ENCODE assay signal across 20 cellular contexts in the genomic region with DNA sequence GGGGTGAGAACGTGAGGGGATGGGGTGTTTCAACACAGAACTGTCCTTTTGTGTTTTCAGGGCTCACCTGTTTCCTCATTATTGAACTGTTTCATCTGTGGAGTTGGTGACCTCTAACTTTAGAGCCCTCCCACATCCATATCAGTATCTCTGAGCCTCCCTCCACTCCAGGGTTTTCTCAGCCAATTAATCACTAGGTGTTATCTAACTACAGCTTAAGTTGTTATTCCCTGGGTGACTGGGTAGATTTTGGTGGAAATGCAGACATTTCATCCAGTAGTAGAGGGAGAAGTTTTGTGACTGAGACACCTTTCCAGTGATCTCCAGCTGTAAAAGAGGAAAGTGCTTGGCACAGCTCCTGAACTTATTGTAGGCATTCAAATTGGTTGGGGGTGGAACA. TPM values are rescaled to one million over a fixed set of nuclear protein-coding genes. Genes with fewer than 3 reads are reported as not detected.
DNase-seq lines count a peak whose midpoint lies in the region; ATAC-seq and TF ChIP-seq lines count a peak whose summit lies in the region.
"Had no signal": no experiment of that assay in that cellular context is flagged by ENCODE, and none has a peak within 500 bp of the region (broad histone marks: within the 10 kb centered on the region; RNA-seq: fewer than 3 reads in every experiment).

No MANE protein-coding gene starts in this region.

- H3K36me3 ChIP-seq in esophagus squamous epithelium, result peaks cover 0 to 42% (median 0%) of the 10 kb centered on the region in 3 donors

- no peaks in the 10 kb centered on the region for H3K27me3 ChIP-seq in esophagus squamous epithelium

- no peaks in the 10 kb centered on the region for H3K9me3 Mint-ChIP-seq in activated naive CD4-positive, alpha-beta T cell treated with anti-CD3 and anti-CD28 coated beads for 36 hours
- no peaks in the 10 kb centered on the region for H3K9me3 Mint-ChIP-seq in T-cell
- no peaks in the 10 kb centered on the region for H3K9me3 Mint-ChIP-seq in activated naive CD8-positive, alpha-beta T cell treated with anti-CD3 and anti-CD28 coated beads, Interleukin-2, amount 10 ng/mL, durations not matched to agents 7 days and 5 days
- H3K9me3 Mint-ChIP-seq in stimulated activated effector memory CD8-positive, alpha-beta T cell treated with anti-CD3 and anti-CD28 coated beads, Interleukin-12 subunit alpha, Interleukin-12 subunit beta, amount 100 ng/mL, for 72 hours, result no peaks in the 10 kb centered on the region

- H3K27me3 Mint-ChIP-seq in activated naive CD4-positive, alpha-beta T cell treated with anti-CD3 and anti-CD28 coated beads for 36 hours (ENCODE audit: low read depth), result no peaks in the 10 kb centered on the region
- no peaks in the 10 kb centered on the region for H3K27me3 Mint-ChIP-seq in T-cell
- H3K27me3 Mint-ChIP-seq in activated naive CD8-positive, alpha-beta T cell treated with anti-CD3 and anti-CD28 coated beads, Interleukin-2, amount 10 ng/mL, durations not matched to agents 7 days and 5 days, result no peaks in the 10 kb centered on the region

- ATAC-seq in T-cell (replicated peaks in 1 of 4), result no peak
- no peak for ATAC-seq in activated naive CD8-positive, alpha-beta T cell treated with anti-CD3 and anti-CD28 coated beads, Interleukin-2, amount 10 ng/mL, durations not matched to agents 7 days and 5 days (ENCODE audit: low read depth)
- ATAC-seq in stimulated activated effector memory CD8-positive, alpha-beta T cell treated with anti-CD3 and anti-CD28 coated beads, Interleukin-12 subunit alpha, Interleukin-12 subunit beta, amount 100 ng/mL, for 72 hours, result no peak
- ATAC-seq: PC-3 had no signal

- no peak for TF ChIP-seq POLR2A in esophagus squamous epithelium (IDR thresholded peaks at IDR 0.05)

- in situ Hi-C loops in KBM-7 (cut with MboI; ENCODE audit: low pct_unique_long_range_greater_than_20kb, low sequenced_read_pairs), result no loop called here

- DNase-seq in activated naive CD4-positive, alpha-beta T cell treated with anti-CD3 and anti-CD28 coated beads for 36 hours, result no peak
- DNase-seq in activated naive CD4-positive, alpha-beta T cell (lab: John Stamatoyannopoulos, UW), result no peak
- DNase-seq in T-cell (no peak), KBM-7 (no peak), esophagus squamous epithelium (lab: John Stamatoyannopoulos, UW) (no peak)
- no peak for DNase-seq in activated naive CD8-positive, alpha-beta T cell treated with anti-CD3 and anti-CD28 coated beads, Interleukin-2, amount 10 ng/mL, durations not matched to agents 7 days and 5 days
- no peak for DNase-seq in stimulated activated effector memory CD8-positive, alpha-beta T cell treated with anti-CD3 and anti-CD28 coated beads, Interleukin-12 subunit alpha, Interleukin-12 subunit beta, amount 100 ng/mL, for 72 hours (ENCODE audit: low spot score in 2 of 2)
- DNase-seq: Calu3, DMS53, NCI-H1436, NCI-H2029, NCI-H2171 treated with DMSO at 0.1 percent for 48 hours, NCI-H510A, NCI-H774, PC-3 had no signal

- H3K36me3 Mint-ChIP-seq in activated naive CD4-positive, alpha-beta T cell treated with anti-CD3 and anti-CD28 coated beads for 36 hours (ENCODE audit: low read depth), result peaks cover 21% of the 10 kb centered on the region
- H3K36me3 Mint-ChIP-seq in T-cell, result peaks cover 3% of the 10 kb centered on the region
- peaks cover 27% of the 10 kb centered on the region for H3K36me3 Mint-ChIP-seq in activated naive CD8-positive, alpha-beta T cell treated with anti-CD3 and anti-CD28 coated beads, Interleukin-2, amount 10 ng/mL, durations not matched to agents 7 days and 5 days
- peaks cover 17% of the 10 kb centered on the region for H3K36me3 Mint-ChIP-seq in stimulated activated effector memory CD8-positive, alpha-beta T cell treated with anti-CD3 and anti-CD28 coated beads, Interleukin-12 subunit alpha, Interleukin-12 subunit beta, amount 100 ng/mL, for 72 hours

- H3K4me3 Mint-ChIP-seq in activated naive CD4-positive, alpha-beta T cell treated with anti-CD3 and anti-CD28 coated beads for 36 hours, result no peak overlapping the region
- H3K4me3 Mint-ChIP-seq in T-cell, result peak overlapping the region in 2 of 3 donors; percentile 25 to 73
- H3K4me3 Mint-ChIP-seq in activated naive CD8-positive, alpha-beta T cell treated with anti-CD3 and anti-CD28 coated beads, Interleukin-2, amount 10 ng/mL, durations not matched to agents 7 days and 5 days, result no peak overlapping the region
- H3K4me3 Mint-ChIP-seq in stimulated activated effector memory CD8-positive, alpha-beta T cell treated with anti-CD3 and anti-CD28 coated beads, Interleukin-12 subunit alpha, Interleukin-12 subunit beta, amount 100 ng/mL, for 72 hours, result no peak overlapping the region

- no peaks in the 10 kb centered on the region for H3K9me3 ChIP-seq in esophagus squamous epithelium

- no peak overlapping the region for H3K27ac ChIP-seq in esophagus squamous epithelium
- H3K27ac ChIP-seq: C4-2B, KMS-11, RWPE1 had no signal

- WGBS in esophagus squamous epithelium, 2 donors, result 64 to 100% methylated on average over 1 of the region's 1 CpG

- peak overlapping the region; percentile 85 for H3K27ac Mint-ChIP-seq in activated naive CD4-positive, alpha-beta T cell treated with anti-CD3 and anti-CD28 coated beads for 36 hours
- peak overlapping the region; percentile 93 to 94 for H3K27ac Mint-ChIP-seq in T-cell
- peak overlapping the region; percentile 21 for H3K27ac Mint-ChIP-seq in activated naive CD8-positive, alpha-beta T cell treated with anti-CD3 and anti-CD28 coated beads, Interleukin-2, amount 10 ng/mL, durations not matched to agents 7 days and 5 days
- peak overlapping the region; percentile 45 for H3K27ac Mint-ChIP-seq in stimulated activated effector memory CD8-positive, alpha-beta T cell treated with anti-CD3 and anti-CD28 coated beads, Interleukin-12 subunit alpha, Interleukin-12 subunit beta, amount 100 ng/mL, for 72 hours

- intact Hi-C loops in activated naive CD4-positive, alpha-beta T cell treated with anti-CD3 and anti-CD28 coated beads for 36 hours (cut with micrococcal nuclease), result loop anchor here (2.0 kb wide), 1 partner anchor 172 kb away; a partner anchor contains a TSS
- intact Hi-C loops in esophagus squamous epithelium (cut with DNase I), result no loop called here

- CTCF ChIA-PET in activated naive CD4-positive, alpha-beta T cell treated with anti-CD3 and anti-CD28 coated beads for 36 hours (lab: Charles Lee), result no interaction called here
- CTCF ChIA-PET in T-cell (lab: Charles Lee), result interaction anchor here (1.3 to 1.7 kb wide), 2 partner anchors 31 to 39 kb away, joined by 3 to 6 read pairs; no protein-coding TSS in a partner anchor

- POLR2A ChIA-PET in T-cell (lab: Charles Lee), result interaction anchor here in 1 of 2 donors (0.5 kb wide), 1 partner anchor 44 kb away, joined by 4 read pairs; no protein-coding TSS in a partner anchor
- POLR2A ChIA-PET in activated naive CD8-positive, alpha-beta T cell treated with anti-CD3 and anti-CD28 coated beads, Interleukin-2, amount 10 ng/mL, durations not matched to agents 7 days and 5 days (lab: Charles Lee), result interaction anchor here (1.9 kb wide), 1 partner anchor 38 kb away, joined by 6 read pairs; a partner anchor contains a TSS

- no peak for TF ChIP-seq CTCF in esophagus squamous epithelium (IDR thresholded peaks at IDR 0.05)

- no peak overlapping the region for H3K4me3 ChIP-seq in esophagus squamous epithelium

- H3K4me1 Mint-ChIP-seq in activated naive CD4-positive, alpha-beta T cell treated with anti-CD3 and anti-CD28 coated beads for 36 hours (ENCODE audit: low read depth), result peaks cover 82% of the 10 kb centered on the region
- peaks cover 80 to 90% (median 85%) of the 10 kb centered on the region in 3 donors for H3K4me1 Mint-ChIP-seq in T-cell
- peaks cover 32% of the 10 kb centered on the region for H3K4me1 Mint-ChIP-seq in activated naive CD8-positive, alpha-beta T cell treated with anti-CD3 and anti-CD28 coated beads, Interleukin-2, amount 10 ng/mL, durations not matched to agents 7 days and 5 days
- no peaks in the 10 kb centered on the region for H3K4me1 Mint-ChIP-seq in stimulated activated effector memory CD8-positive, alpha-beta T cell treated with anti-CD3 and anti-CD28 coated beads, Interleukin-12 subunit alpha, Interleukin-12 subunit beta, amount 100 ng/mL, for 72 hours

- H3K4me1 ChIP-seq in esophagus squamous epithelium, result no peaks in the 10 kb centered on the region

RNA-seq across cellular contexts. Expression of a gene that starts 23.7 kb away (rescaled TPM):
- not detected for total RNA-seq in activated naive CD4-positive, alpha-beta T cell treated with anti-CD3 and anti-CD28 coated beads for 36 hours
- total RNA-seq in T-cell (not detected), esophagus squamous epithelium (not detected)
- not detected for total RNA-seq in activated naive CD8-positive, alpha-beta T cell treated with anti-CD3 and anti-CD28 coated beads, Interleukin-2, amount 10 ng/mL, durations not matched to agents 7 days and 5 days
- total RNA-seq: Calu3, H1, M059J, PC-3 had no signal

RNA-seq across cellular contexts. Expression of a gene that starts 37.5 kb away (rescaled TPM):
- 10 to 100 TPM; 42.0 to 45.9 TPM for total RNA-seq in activated naive CD4-positive, alpha-beta T cell treated with anti-CD3 and anti-CD28 coated beads for 36 hours
- total RNA-seq in T-cell (10 to 100 TPM; 36.8 to 53.4 (median 42.5) TPM), esophagus squamous epithelium (10 to 100 TPM; 17.3 to 24.6 (median 20.9) TPM)
- 10 to 100 TPM; 43.7 to 49.0 TPM for total RNA-seq in activated naive CD8-positive, alpha-beta T cell treated with anti-CD3 and anti-CD28 coated beads, Interleukin-2, amount 10 ng/mL, durations not matched to agents 7 days and 5 days

Comparison
In these comparisons a context has a peak if more than half of its experiments do, and no peak if none do; other contexts are left out.
1. H3K27ac Mint-ChIP-seq: peak in every context shown above with its lines; median percentile 94 in T-cell; 85 in activated naive CD4-positive, alpha-beta T cell treated with anti-CD3 and anti-CD28 coated beads for 36 hours; 45 in stimulated activated effector memory CD8-positive, alpha-beta T cell treated with anti-CD3 and anti-CD28 coated beads, Interleukin-12 subunit alpha, Interleukin-12 subunit beta, amount 100 ng/mL, for 72 hours; 21 in activated naive CD8-positive, alpha-beta T cell treated with anti-CD3 and anti-CD28 coated beads, Interleukin-2, amount 10 ng/mL, durations not matched to agents 7 days and 5 days.
2. H3K4me3 Mint-ChIP-seq: peak in T-cell (2 of 3); none in activated naive CD4-positive, alpha-beta T cell treated with anti-CD3 and anti-CD28 coated beads for 36 hours (single experiment), activated naive CD8-positive, alpha-beta T cell treated with anti-CD3 and anti-CD28 coated beads, Interleukin-2, amount 10 ng/mL, durations not matched to agents 7 days and 5 days (single experiment) and stimulated activated effector memory CD8-positive, alpha-beta T cell treated with anti-CD3 and anti-CD28 coated beads, Interleukin-12 subunit alpha, Interleukin-12 subunit beta, amount 100 ng/mL, for 72 hours (single experiment).